In genomic region chr3:128858167-128858566, GRCh38 we compare ENCODE assay signal across 17 cellular contexts. TPM values are rescaled to one million over a fixed set of nuclear protein-coding genes. Genes with fewer than 3 reads are reported as not detected.
A peak's percentile ranks its signal among the peaks of the same experiment; 100 is the strongest.
DNase-seq lines count a peak whose midpoint lies in the region; ATAC-seq and TF ChIP-seq lines count a peak whose summit lies in the region.
"Had no signal": no experiment of that assay in that cellular context is flagged by ENCODE, and none has a peak within 500 bp of the region (broad histone marks: within the 10 kb centered on the region; RNA-seq: fewer than 3 reads in every experiment).

No MANE protein-coding gene starts in this region.

- peaks cover 0 to 46% (median 11%) of the 10 kb centered on the region in 4 donors for H3K9me3 ChIP-seq in Peyer's patch

- H3K27me3 ChIP-seq in HL-60 (ENCODE audit: insufficient read depth, poor library complexity, severe bottlenecking), result no peaks in the 10 kb centered on the region
- H3K27me3 ChIP-seq in Peyer's patch, result no peaks in the 10 kb centered on the region
- H3K27me3 ChIP-seq: BLaER1 treated with 17β-estradiol and CSF1 and Interleukin-3, amounts not matched to agents 10 nM and 100 nM had no signal

- ATAC-seq in left lobe of liver (peak; percentile 36), GM19395 (IDR thresholded peaks at IDR 0.05; ENCODE audit: unreplicated experiment) (no peak)
- ATAC-seq: CD8-positive, alpha-beta T cell had no signal

- H3K36me3 ChIP-seq in Peyer's patch, result no peaks in the 10 kb centered on the region

- H3K4me3 ChIP-seq in HL-60 (replicated peaks; ENCODE audit: insufficient read depth, low read length), result no peak overlapping the region
- H3K4me3 ChIP-seq in Peyer's patch, result peak overlapping the region in 1 of 4 donors; percentile 21
- H3K4me3 ChIP-seq: GM23248, HAP-1 had no signal

- DNase-seq in EL (peak; percentile 19), HL-60 (ENCODE audit: low read depth in 1 of 2, low spot score in 1 of 2) (no peak), Peyer's patch (peak in 1 of 3 donors; percentile 70), left lobe of liver (ENCODE audit: low spot score) (no peak), kidney glomerular epithelial cell (lab: John Stamatoyannopoulos, UW) (no peak), amygdala (lab: John Stamatoyannopoulos, UW) (no peak), NCI-H1092 treated with DMSO at 0.1 percent for 48 hours (lab: John Stamatoyannopoulos, UW) (no peak)
- DNase-seq: CD8-positive, alpha-beta T cell; COR-L47; DMS 273 treated with DMSO at 0.1 percent for 48 hours; DMS53; GF-D8; GM23248; KBM-7 had no signal

- H3K27ac ChIP-seq in HL-60 (replicated peaks) (0 out of 2 replicates have a peak overlapping the region, but pooled peaks have one; percentile 2), Peyer's patch (peak overlapping the region in 3 of 4 donors; percentile 32 to 80 (median 60))
- H3K27ac ChIP-seq: GM23248 had no signal

- TF ChIP-seq POLR2A in Peyer's patch (IDR thresholded peaks at IDR 0.05), result no peak

- no peaks in the 10 kb centered on the region for H3K4me1 ChIP-seq in Peyer's patch

- TF ChIP-seq CTCF in HL-60 (IDR thresholded peaks at IDR 0.05; ENCODE audit: insufficient read depth, low read length) (no peak), Peyer's patch (IDR thresholded peaks at IDR 0.05) (no peak)

RNA-seq across cellular contexts. Expression of gene ACAD9, which starts 21.3 kb away (rescaled TPM):
- total RNA-seq in Peyer's patch (10 to 100 TPM; 27.3 to 91.2 (median 49.5) TPM), left lobe of liver (30.7 TPM)
